17 cellular contexts compared by ENCODE assay signal in the genomic region with DNA sequence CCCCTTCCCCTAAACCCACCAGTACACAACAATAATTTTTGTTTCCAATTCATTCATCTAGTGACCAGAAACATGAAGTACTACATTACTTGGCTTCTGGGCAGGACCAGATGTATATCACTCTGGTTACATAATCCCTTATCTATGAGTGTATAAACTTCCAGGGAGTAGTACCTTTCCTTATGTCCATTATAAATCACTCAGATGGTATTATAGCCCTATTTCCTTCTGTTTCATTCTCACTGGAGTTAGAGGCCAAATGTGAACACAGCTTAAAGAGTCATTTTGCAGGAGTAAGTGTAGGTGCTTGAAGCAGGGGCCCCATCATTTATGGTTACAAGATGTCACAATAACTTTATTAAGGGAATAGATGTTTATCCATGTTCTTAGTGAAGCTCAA.
A peak's percentile ranks its signal among the peaks of the same experiment; 100 is the strongest.
DNase-seq lines count a peak whose midpoint lies in the region; ATAC-seq and TF ChIP-seq lines count a peak whose summit lies in the region.
"Had no signal": no experiment of that assay in that cellular context is flagged by ENCODE, and none has a peak within 500 bp of the region (broad histone marks: within the 10 kb centered on the region; RNA-seq: fewer than 3 reads in every experiment).

No MANE protein-coding gene starts in this region.

- H3K4me1 Mint-ChIP-seq in endothelial cell (ENCODE audit: unreplicated experiment): peaks cover 27% of the 10 kb centered on the region
- H3K4me1 Mint-ChIP-seq: CD4-positive, alpha-beta memory T cell had no signal

- TF ChIP-seq EP300 in sigmoid colon (IDR thresholded peaks at IDR 0.05): no peak

- H3K9me3 ChIP-seq in mucosa of descending colon (no peaks in the 10 kb centered on the region), sigmoid colon (no peaks in the 10 kb centered on the region)

- no peak overlapping the region for H3K4me3 Mint-ChIP-seq in endothelial cell (ENCODE audit: unreplicated experiment)
- H3K4me3 Mint-ChIP-seq: CD4-positive, alpha-beta memory T cell; HFFc6 had no signal

- H3K36me3 ChIP-seq in mucosa of descending colon (ENCODE audit: low read depth) (no peaks in the 10 kb centered on the region), sigmoid colon (no peaks in the 10 kb centered on the region)

- intact Hi-C loops in mucosa of descending colon (cut with DNase I, micrococcal nuclease): no loop called here
- intact Hi-C loops in sigmoid colon (cut with DNase I): no loop called here

- TF ChIP-seq POLR2A in sigmoid colon (IDR thresholded peaks at IDR 0.05): no peak

- H3K27ac ChIP-seq in sigmoid colon: no peak overlapping the region
- H3K27ac ChIP-seq: GM23248 had no signal

- no peaks in the 10 kb centered on the region for H3K9me3 Mint-ChIP-seq in endothelial cell (ENCODE audit: unreplicated experiment)

- TF ChIP-seq CTCF in endothelial cell (IDR thresholded peaks at IDR 0.05; ENCODE audit: unreplicated experiment) (no peak), mucosa of descending colon (IDR thresholded peaks at IDR 0.05) (no peak), sigmoid colon (IDR thresholded peaks at IDR 0.05) (no peak)

- no peaks in the 10 kb centered on the region for H3K36me3 Mint-ChIP-seq in endothelial cell (ENCODE audit: low read depth, unreplicated experiment)
- H3K36me3 Mint-ChIP-seq: CD4-positive, alpha-beta memory T cell had no signal

- H3K4me1 ChIP-seq in mucosa of descending colon (ENCODE audit: low read depth) (peaks cover 14% of the 10 kb centered on the region), sigmoid colon (no peaks in the 10 kb centered on the region)

- H3K27me3 Mint-ChIP-seq in endothelial cell (ENCODE audit: unreplicated experiment): no peaks in the 10 kb centered on the region
- H3K27me3 Mint-ChIP-seq: CD4-positive, alpha-beta memory T cell had no signal

- DNase-seq in NCI-H524 (lab: John Stamatoyannopoulos, UW) (peak; percentile 47 to 90), endothelial cell (ENCODE audit: low spot score) (no peak), mucosa of descending colon (peak in 1 of 3 donors; percentile 4), sigmoid colon (no peak), occipital lobe (lab: John Stamatoyannopoulos, UW) (no peak), GM03348 (ENCODE audit: low spot score) (no peak)
- DNase-seq: C1 segment of cervical spinal cord; Calu3; CD4-positive, alpha-beta memory T cell; COR-L47; DMS53; DMS79 treated with DMSO at 0.1 percent for 48 hours; GM23248; H7; HCEC 1CT; HFFc6 had no signal

- ATAC-seq in mucosa of descending colon: peak; percentile 99
- ATAC-seq: GM12878 had no signal

- no peaks in the 10 kb centered on the region for H3K27me3 ChIP-seq in sigmoid colon

- H3K27ac Mint-ChIP-seq in endothelial cell (ENCODE audit: unreplicated experiment): peak overlapping the region; percentile 27
- H3K27ac Mint-ChIP-seq: CD4-positive, alpha-beta memory T cell; HFFc6 had no signal

- H3K4me3 ChIP-seq in mucosa of descending colon: no peak overlapping the region
- H3K4me3 ChIP-seq in sigmoid colon: no peak overlapping the region
- H3K4me3 ChIP-seq: GM12878, GM23248 had no signal

Comparison
In these comparisons a context has a peak if more than half of its experiments do, and no peak if none do; other contexts are left out.
1. DNase-seq: peak in NCI-H524 (2 of 2); none in endothelial cell (single experiment), sigmoid colon (single experiment), occipital lobe (single experiment) and GM03348 (single experiment).